Comparison of ENCODE assay signal across 1 cellular context in the genomic region with DNA sequence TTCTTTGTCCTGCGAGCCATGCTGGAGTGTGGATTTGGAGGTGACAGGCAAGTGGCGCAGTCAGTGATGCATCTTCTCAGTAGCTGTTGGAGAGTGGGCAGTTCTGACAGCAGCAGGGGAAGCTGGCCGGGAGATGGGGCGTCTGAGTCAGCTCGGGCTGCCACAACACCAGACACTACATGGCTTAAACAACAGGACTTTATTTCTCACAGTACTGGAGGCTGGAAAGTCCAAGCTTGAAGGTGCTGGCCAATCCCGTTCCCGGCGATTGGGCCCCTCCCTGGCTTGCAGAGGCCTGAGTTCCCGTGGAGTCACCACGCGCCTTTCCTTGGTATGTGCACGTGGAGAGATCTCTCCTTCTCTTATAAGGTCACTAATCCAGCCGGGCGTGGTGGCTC.
TF ChIP-seq lines count a peak whose summit lies in the region.

No MANE protein-coding gene starts in this region.

TF ChIP-seq in HCT116, 20 proteins besides CTCF, POLR2A, EP300 and RAD21 (continued from another document):
- TF ChIP-seq ZNF274 (IDR thresholded peaks at IDR 0.05; ENCODE audit: low read depth, low read length) (no peak), POLR2AphosphoS5 (IDR thresholded peaks at IDR 0.05; ENCODE audit: low read depth, low read length) (no peak), YY1 (IDR thresholded peaks at IDR 0.05; ENCODE audit: extremely low read depth, insufficient replicate concordance, low read depth, low read length) (no peak), EGR1 (IDR thresholded peaks at IDR 0.05; ENCODE audit: low read depth) (no peak), SP1 (IDR thresholded peaks at IDR 0.05; ENCODE audit: low read depth) (no peak), CBX3 (IDR thresholded peaks at IDR 0.05; ENCODE audit: low read depth) (no peak), JUND (IDR thresholded peaks at IDR 0.05) (no peak), EZH2phosphoT487 (IDR thresholded peaks at IDR 0.05; ENCODE audit: borderline replicate concordance) (no peak)
- TF ChIP-seq, protein P1, sequence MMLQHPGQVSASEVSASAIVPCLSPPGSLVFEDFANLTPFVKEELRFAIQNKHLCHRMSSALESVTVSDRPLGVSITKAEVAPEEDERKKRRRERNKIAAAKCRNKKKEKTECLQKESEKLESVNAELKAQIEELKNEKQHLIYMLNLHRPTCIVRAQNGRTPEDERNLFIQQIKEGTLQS (IDR thresholded peaks at IDR 0.05): no peak
- TF ChIP-seq, protein P2, sequence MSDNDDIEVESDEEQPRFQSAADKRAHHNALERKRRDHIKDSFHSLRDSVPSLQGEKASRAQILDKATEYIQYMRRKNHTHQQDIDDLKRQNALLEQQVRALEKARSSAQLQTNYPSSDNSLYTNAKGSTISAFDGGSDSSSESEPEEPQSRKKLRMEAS (IDR thresholded peaks at IDR 0.05): no peak
- TF ChIP-seq, protein P3, sequence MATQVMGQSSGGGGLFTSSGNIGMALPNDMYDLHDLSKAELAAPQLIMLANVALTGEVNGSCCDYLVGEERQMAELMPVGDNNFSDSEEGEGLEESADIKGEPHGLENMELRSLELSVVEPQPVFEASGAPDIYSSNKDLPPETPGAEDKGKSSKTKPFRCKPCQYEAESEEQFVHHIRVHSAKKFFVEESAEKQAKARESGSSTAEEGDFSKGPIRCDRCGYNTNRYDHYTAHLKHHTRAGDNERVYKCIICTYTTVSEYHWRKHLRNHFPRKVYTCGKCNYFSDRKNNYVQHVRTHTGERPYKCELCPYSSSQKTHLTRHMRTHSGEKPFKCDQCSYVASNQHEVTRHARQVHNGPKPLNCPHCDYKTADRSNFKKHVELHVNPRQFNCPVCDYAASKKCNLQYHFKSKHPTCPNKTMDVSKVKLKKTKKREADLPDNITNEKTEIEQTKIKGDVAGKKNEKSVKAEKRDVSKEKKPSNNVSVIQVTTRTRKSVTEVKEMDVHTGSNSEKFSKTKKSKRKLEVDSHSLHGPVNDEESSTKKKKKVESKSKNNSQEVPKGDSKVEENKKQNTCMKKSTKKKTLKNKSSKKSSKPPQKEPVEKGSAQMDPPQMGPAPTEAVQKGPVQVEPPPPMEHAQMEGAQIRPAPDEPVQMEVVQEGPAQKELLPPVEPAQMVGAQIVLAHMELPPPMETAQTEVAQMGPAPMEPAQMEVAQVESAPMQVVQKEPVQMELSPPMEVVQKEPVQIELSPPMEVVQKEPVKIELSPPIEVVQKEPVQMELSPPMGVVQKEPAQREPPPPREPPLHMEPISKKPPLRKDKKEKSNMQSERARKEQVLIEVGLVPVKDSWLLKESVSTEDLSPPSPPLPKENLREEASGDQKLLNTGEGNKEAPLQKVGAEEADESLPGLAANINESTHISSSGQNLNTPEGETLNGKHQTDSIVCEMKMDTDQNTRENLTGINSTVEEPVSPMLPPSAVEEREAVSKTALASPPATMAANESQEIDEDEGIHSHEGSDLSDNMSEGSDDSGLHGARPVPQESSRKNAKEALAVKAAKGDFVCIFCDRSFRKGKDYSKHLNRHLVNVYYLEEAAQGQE (IDR thresholded peaks at IDR 0.05; ENCODE audit: low read depth): no peak
